In genomic region chr14:22822017-22822618, GRCh38 we compare ENCODE assay signal across 6 cellular contexts. TPM values are rescaled to one million over a fixed set of nuclear protein-coding genes. Genes with fewer than 3 reads are reported as not detected.
DNase-seq lines count a peak whose midpoint lies in the region; ATAC-seq and TF ChIP-seq lines count a peak whose summit lies in the region.

No MANE protein-coding gene starts in this region.

- H3K14ac ChIP-seq in neuronal stem cell (ENCODE audit: low read length) = peak overlapping the region; percentile 78

- WGBS in GM23248 (ENCODE audit: low coverage in 1 of 2, low lambda C conversion rate in 2 of 2, missing lambda C conversion rate in 2 of 2), 2 experiments = 51 to 65% methylated on average over 22 to 34 of the region's 34 CpGs
- no CpG with 5 or more reads among the region's 34 CpGs for WGBS in neuronal stem cell (ENCODE audit: extremely low coverage in 2 of 2, insufficient read length in 2 of 2, insufficient replicate concordance in 1 of 2), 2 donors

- H3K4me2 ChIP-seq in GM23248 (ENCODE audit: unreplicated experiment) (peak overlapping the region; percentile 76), neuronal stem cell (ENCODE audit: insufficient read depth, low read length, poor library complexity, severe bottlenecking) (peak overlapping the region; percentile 85)

- H2BK5ac ChIP-seq in neuronal stem cell (ENCODE audit: low read length) = no peak overlapping the region

- H3K4me1 ChIP-seq in GM23248 (ENCODE audit: insufficient read depth) = peaks cover 36% of the 10 kb centered on the region
- H3K4me1 ChIP-seq in neuronal stem cell (ENCODE audit: control insufficient read depth in 2 of 2, insufficient read depth in 1 of 2, low read depth in 1 of 2, low read length in 2 of 2) = peaks cover 0 to 11% of the 10 kb centered on the region in 2 donors

- no peaks in the 10 kb centered on the region for H3K36me3 ChIP-seq in GM23248 (ENCODE audit: low read depth)
- no peaks in the 10 kb centered on the region for H3K36me3 ChIP-seq in neuronal stem cell (replicated peaks in 1 of 2; ENCODE audit: control insufficient read depth in 2 of 2, insufficient read depth in 2 of 2, low read length in 2 of 2)

- H2BK15ac ChIP-seq in neuronal stem cell (ENCODE audit: low read length) = no peak overlapping the region

- peaks cover 27% of the 10 kb centered on the region for H3F3A ChIP-seq in GM23248 (ENCODE audit: insufficient read depth)

- H2AFZ ChIP-seq in GM23248 (peak overlapping the region; percentile 71), neuronal stem cell (ENCODE audit: low read length) (peak overlapping the region; percentile 74)

- H3K9me3 ChIP-seq in GM23248 (ENCODE audit: low read depth) (no peaks in the 10 kb centered on the region), neuronal stem cell (replicated peaks in 1 of 2; ENCODE audit: control insufficient read depth in 2 of 2, insufficient read depth in 1 of 2, low read depth in 1 of 2, low read length in 2 of 2) (no peaks in the 10 kb centered on the region)

- in situ Hi-C loops in GM23248 (cut with MboI) = no loop called here

- peak overlapping the region; percentile 68 for H3K23ac ChIP-seq in neuronal stem cell (ENCODE audit: low read depth, low read length, poor library complexity)

- H2AK5ac ChIP-seq in neuronal stem cell (ENCODE audit: low read depth, low read length) = peak overlapping the region; percentile 8

- TF ChIP-seq CTCF in cardiac fibroblast (IDR thresholded peaks at IDR 0.05; ENCODE audit: low read depth, low read length) = no peak

- H3K27ac ChIP-seq in GM23248 (peak overlapping the region; percentile 89), neuronal stem cell (replicated peaks; ENCODE audit: low read length) (no peak overlapping the region)

- H3K9me2 ChIP-seq in GM23248 (ENCODE audit: insufficient read depth) = no peaks in the 10 kb centered on the region

- H4K8ac ChIP-seq in neuronal stem cell (ENCODE audit: low read depth, low read length) = no peak overlapping the region

- no peaks in the 10 kb centered on the region for H3K79me1 ChIP-seq in neuronal stem cell (ENCODE audit: low read depth, low read length)

- peak overlapping the region; percentile 98 for H3K18ac ChIP-seq in neuronal stem cell (ENCODE audit: low read length)

- no peak for DNase-seq in GM23248
- no peak for DNase-seq in cardiac fibroblast (ENCODE audit: low read depth in 2 of 2)
- no peak for DNase-seq in neuronal stem cell (ENCODE audit: low spot score)
- no peak for DNase-seq in DMS53 (lab: John Stamatoyannopoulos, UW)
- no peak for DNase-seq in OCI-M2 (lab: John Stamatoyannopoulos, UW; ENCODE audit: unreplicated experiment)

- H3K9ac ChIP-seq in GM23248 = peak overlapping the region; percentile 74
- peak overlapping the region; percentile 89 for H3K9ac ChIP-seq in neuronal stem cell (ENCODE audit: low read depth, low read length, poor library complexity)

- H3K79me2 ChIP-seq in GM23248 (ENCODE audit: insufficient read depth) = no peaks in the 10 kb centered on the region

- no peak overlapping the region for H2BK120ac ChIP-seq in neuronal stem cell (ENCODE audit: low read depth, low read length)

- H3K4ac ChIP-seq in neuronal stem cell (ENCODE audit: low read length) = no peak overlapping the region

- peak overlapping the region; percentile 60 for H3K4me3 ChIP-seq in GM23248
- H3K4me3 ChIP-seq in cardiac fibroblast (replicated peaks in 1 of 2; ENCODE audit: low read depth in 2 of 2, low read length in 2 of 2) = peak overlapping the region; percentile 25 to 33
- H3K4me3 ChIP-seq in neuronal stem cell (ENCODE audit: low read length in 2 of 2) = peak overlapping the region in 1 of 2 donors; percentile 77

- no peaks in the 10 kb centered on the region for H4K20me1 ChIP-seq in GM23248 (ENCODE audit: insufficient read depth)

- H4K91ac ChIP-seq in neuronal stem cell (ENCODE audit: low read depth, low read length, poor library complexity) = no peak overlapping the region

- H3K27me3 ChIP-seq in GM23248 (replicated peaks; ENCODE audit: insufficient read depth) (no peaks in the 10 kb centered on the region), neuronal stem cell (ENCODE audit: control insufficient read depth in 3 of 3, insufficient read depth in 3 of 3, low read depth in 1 of 3, low read length in 3 of 3) (peaks cover 0 to 6% (median 3%) of the 10 kb centered on the region in 3 experiments)

- ATAC-seq in GM21529 (IDR thresholded peaks at IDR 0.05; ENCODE audit: unreplicated experiment) = no peak

- H2BK12ac ChIP-seq in neuronal stem cell (ENCODE audit: low read length) = no peak overlapping the region

RNA-seq across cellular contexts. Expression of gene SLC7A7, which starts 6.9 kb away (rescaled TPM):
- total RNA-seq in GM23248 (2014; rRNA removed; shearing (Covaris generic)) = 0.65 and 0.89 TPM in 2 replicates
- polyA plus RNA-seq in GM23248 (2016; fragmentation: Nextera tagmentation; extraction: Ambion mirVana) = 0.63 and 1.7 TPM in 2 replicates
- 0.60 TPM for polyA plus RNA-seq in neuronal stem cell (2013, experiment 1 of 2)
- polyA plus RNA-seq in neuronal stem cell (2013, experiment 2 of 2) = 0.48 TPM

RNA-seq across cellular contexts. Expression of gene MRPL52, which starts 7.6 kb away (rescaled TPM):
- total RNA-seq in GM23248 (2014; rRNA removed; shearing (Covaris generic)) = 44.3 and 96.6 TPM in 2 replicates
- 208 and 230 TPM in 2 replicates for polyA plus RNA-seq in GM23248 (2016; fragmentation: Nextera tagmentation; extraction: Ambion mirVana)
- 193 TPM for polyA plus RNA-seq in neuronal stem cell (2013, experiment 1 of 2)
- 197 TPM for polyA plus RNA-seq in neuronal stem cell (2013, experiment 2 of 2)

RNA-seq across cellular contexts. Expression of gene MMP14, which starts 14.3 kb away (rescaled TPM):
- total RNA-seq in GM23248 (2014; rRNA removed; shearing (Covaris generic)) = 450 and 475 TPM in 2 replicates
- 50.1 and 50.8 TPM in 2 replicates for polyA plus RNA-seq in GM23248 (2016; fragmentation: Nextera tagmentation; extraction: Ambion mirVana)
- polyA plus RNA-seq in neuronal stem cell (2013, experiment 1 of 2) = 34.0 TPM
- polyA plus RNA-seq in neuronal stem cell (2013, experiment 2 of 2) = 34.3 TPM

RNA-seq across cellular contexts. Expression of gene LRP10, which starts 49.4 kb away (rescaled TPM):
- total RNA-seq in GM23248 (2014; rRNA removed; shearing (Covaris generic)) = 202 and 253 TPM in 2 replicates
- polyA plus RNA-seq in GM23248 (2016; fragmentation: Nextera tagmentation; extraction: Ambion mirVana) = 159 and 161 TPM in 2 replicates
- polyA plus RNA-seq in neuronal stem cell (2013, experiment 1 of 2) = 4.7 TPM
- 4.6 TPM for polyA plus RNA-seq in neuronal stem cell (2013, experiment 2 of 2)

RNA-seq across cellular contexts. Expression of gene OXA1L, which starts 55.6 kb away (rescaled TPM):
- 59.1 and 78.6 TPM in 2 replicates for total RNA-seq in GM23248 (2014; rRNA removed; shearing (Covaris generic))
- 48.1 and 48.8 TPM in 2 replicates for polyA plus RNA-seq in GM23248 (2016; fragmentation: Nextera tagmentation; extraction: Ambion mirVana)
- 157 TPM for polyA plus RNA-seq in neuronal stem cell (2013, experiment 1 of 2)
- polyA plus RNA-seq in neuronal stem cell (2013, experiment 2 of 2) = 152 TPM
